In genomic region chrX:153968255-153968654, GRCh38 we compare ENCODE assay signal across 2 cellular contexts.
TF ChIP-seq lines count a peak whose summit lies in the region.

No MANE protein-coding gene starts in this region.

TF ChIP-seq in IMR-90, 13 proteins besides CTCF, POLR2A, EP300 and RAD21:
- TF ChIP-seq MAFK (IDR thresholded peaks at IDR 0.05; ENCODE audit: low read depth, low read length): no peak
- no peak for TF ChIP-seq USF2 (IDR thresholded peaks at IDR 0.05; ENCODE audit: low read depth, low read length)

TF ChIP-seq in HEK293T, 16 proteins besides CTCF, POLR2A, EP300 and RAD21:
- TF ChIP-seq SP1 (IDR thresholded peaks at IDR 0.05) (no peak), FOXM1 (IDR thresholded peaks at IDR 0.05; ENCODE audit: borderline replicate concordance) (no peak), HDGF (IDR thresholded peaks at IDR 0.05; ENCODE audit: borderline replicate concordance) (no peak), PKNOX1 (IDR thresholded peaks at IDR 0.05) (no peak), ZNF384 (IDR thresholded peaks at IDR 0.05) (no peak)
